In the genomic region with DNA sequence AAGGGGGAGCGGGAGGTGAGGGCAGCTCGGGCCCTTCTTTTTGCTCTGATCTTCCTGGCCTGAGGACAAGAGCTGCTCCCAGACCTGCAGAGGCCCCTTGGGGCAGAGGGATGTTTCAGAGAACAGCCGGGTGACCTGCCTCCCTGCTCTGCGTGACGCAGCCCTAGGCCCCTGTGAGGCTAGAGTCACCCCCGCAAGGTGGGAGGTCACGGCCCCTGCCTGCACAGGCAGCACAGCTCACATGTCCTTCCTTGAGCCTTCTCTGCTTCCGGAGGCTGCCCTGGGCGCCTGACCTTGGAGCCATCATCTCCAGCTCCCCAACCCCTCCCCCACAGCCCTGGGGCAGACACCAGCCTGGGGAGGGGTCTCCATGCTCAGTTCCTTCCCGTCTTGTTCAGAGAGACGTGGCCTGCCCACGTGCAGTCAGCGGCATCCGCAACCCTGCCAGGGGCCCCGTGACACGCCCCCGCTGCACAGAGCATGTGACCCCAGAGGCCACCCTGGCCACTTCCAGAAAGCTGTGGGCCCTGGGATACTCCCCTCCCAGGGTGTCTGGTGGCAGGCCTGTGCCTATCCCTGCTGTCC, we compare ENCODE assay signal across 1 cellular context.
TF ChIP-seq lines count a peak whose summit lies in the region.

TSS of gene BIRC7 (plus strand) at position 507 of the 585 bp plus-strand sequence. CDS start 192 bp downstream, outside the sequence.

TF ChIP-seq in HepG2, 621 proteins besides CTCF, POLR2A, EP300 and RAD21 (continued from another document and continues in another):
- TF ChIP-seq ARID5B (CRISPR knock-in tag; IDR thresholded peaks at IDR 0.05) = peak; percentile 55
- TF ChIP-seq GABPA (IDR thresholded peaks at IDR 0.05; ENCODE audit: low read depth, low read length) = no peak
- TF ChIP-seq GABPA (CRISPR knock-in tag; IDR thresholded peaks at IDR 0.05; ENCODE audit: low read depth) = 0 out of 2 replicates have a peak, but pooled peaks have one; percentile 5
- 0 out of 2 replicates have a peak, but pooled peaks have one; percentile 20 for TF ChIP-seq BORCS8-MEF2B (CRISPR knock-in tag; IDR thresholded peaks at IDR 0.05)
- TF ChIP-seq, protein P1, sequence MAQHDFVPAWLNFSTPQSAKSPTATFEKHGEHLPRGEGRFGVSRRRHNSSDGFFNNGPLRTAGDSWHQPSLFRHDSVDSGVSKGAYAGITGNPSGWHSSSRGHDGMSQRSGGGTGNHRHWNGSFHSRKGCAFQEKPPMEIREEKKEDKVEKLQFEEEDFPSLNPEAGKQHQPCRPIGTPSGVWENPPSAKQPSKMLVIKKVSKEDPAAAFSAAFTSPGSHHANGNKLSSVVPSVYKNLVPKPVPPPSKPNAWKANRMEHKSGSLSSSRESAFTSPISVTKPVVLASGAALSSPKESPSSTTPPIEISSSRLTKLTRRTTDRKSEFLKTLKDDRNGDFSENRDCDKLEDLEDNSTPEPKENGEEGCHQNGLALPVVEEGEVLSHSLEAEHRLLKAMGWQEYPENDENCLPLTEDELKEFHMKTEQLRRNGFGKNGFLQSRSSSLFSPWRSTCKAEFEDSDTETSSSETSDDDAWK (CRISPR knock-in tag; IDR thresholded peaks at IDR 0.05) = no peak
- peak; percentile 84 for TF ChIP-seq SAP130 (CRISPR knock-in tag; IDR thresholded peaks at IDR 0.05; ENCODE audit: low read depth)
- TF ChIP-seq ZSCAN21 (CRISPR knock-in tag; IDR thresholded peaks at IDR 0.05; ENCODE audit: borderline replicate concordance) = 0 out of 2 replicates have a peak, but pooled peaks have one; percentile 49
- no peak for TF ChIP-seq NCOA2 (CRISPR knock-in tag; IDR thresholded peaks at IDR 0.05)
- peak; percentile 29; the same call in 1 of the 2 replicates for TF ChIP-seq RXRA (CRISPR knock-in tag; IDR thresholded peaks at IDR 0.05)
- 0 out of 2 replicates have a peak, but pooled peaks have one; percentile 59 for TF ChIP-seq HIVEP1 (CRISPR knock-in tag; IDR thresholded peaks at IDR 0.05)
- TF ChIP-seq HOXA3 (CRISPR knock-in tag; IDR thresholded peaks at IDR 0.05) = peak; percentile 15; the same call in 1 of the 2 replicates
- TF ChIP-seq ZFX (CRISPR knock-in tag; IDR thresholded peaks at IDR 0.05; ENCODE audit: low read depth) = peak; percentile 52
- TF ChIP-seq TBX2 (CRISPR knock-in tag; IDR thresholded peaks at IDR 0.05; ENCODE audit: borderline replicate concordance) = peak; percentile 67
- peak; percentile 98 for TF ChIP-seq ARNTL (CRISPR knock-in tag; IDR thresholded peaks at IDR 0.05)
- TF ChIP-seq MEIS2 (CRISPR knock-in tag; IDR thresholded peaks at IDR 0.05) = no peak; the same call in 1 of the 2 replicates
- TF ChIP-seq YEATS4 (CRISPR knock-in tag; IDR thresholded peaks at IDR 0.05; ENCODE audit: borderline replicate concordance) = 0 out of 2 replicates have a peak, but pooled peaks have one; percentile 26
- TF ChIP-seq ZNF253 (CRISPR knock-in tag; IDR thresholded peaks at IDR 0.05; ENCODE audit: borderline replicate concordance) = 0 out of 2 replicates have a peak, but pooled peaks have one; percentile 15
- peak; percentile 64; the same call in 1 of the 2 replicates for TF ChIP-seq AHR (CRISPR knock-in tag; IDR thresholded peaks at IDR 0.05)
- no peak; the same call in 1 of the 2 replicates for TF ChIP-seq HOXD1 (CRISPR knock-in tag; IDR thresholded peaks at IDR 0.05)
- no peak for TF ChIP-seq DR1 (CRISPR knock-in tag; IDR thresholded peaks at IDR 0.05)
- TF ChIP-seq MXD1 (CRISPR knock-in tag; IDR thresholded peaks at IDR 0.05) = peak; percentile 87; the same call in 1 of the 2 replicates
- TF ChIP-seq SRSF9 (IDR thresholded peaks at IDR 0.05; ENCODE audit: borderline replicate concordance, insufficient read depth, low read depth, low read length, poor library complexity, severe bottlenecking) = no peak
- TF ChIP-seq PPARG (CRISPR knock-in tag; conservative IDR thresholded peaks at IDR 0.05) = peak; percentile 22; the same call in 1 of the 2 replicates
- TF ChIP-seq ZNF577 (CRISPR knock-in tag; IDR thresholded peaks at IDR 0.05; ENCODE audit: borderline replicate concordance, low read depth) = no peak
- TF ChIP-seq PITX1 (CRISPR knock-in tag; IDR thresholded peaks at IDR 0.05) = 0 out of 2 replicates have a peak, but pooled peaks have one; percentile 6
- peak; percentile 71 for TF ChIP-seq BHLHE40 (IDR thresholded peaks at IDR 0.05; ENCODE audit: low read length)
- TF ChIP-seq RARA (CRISPR knock-in tag; IDR thresholded peaks at IDR 0.05) = peak; percentile 61
- TF ChIP-seq TEAD3 (CRISPR knock-in tag; optimal IDR thresholded peaks at IDR 0.05; ENCODE audit: borderline replicate concordance) = no peak
- TF ChIP-seq ZBTB21 (CRISPR knock-in tag; IDR thresholded peaks at IDR 0.05) = 0 out of 2 replicates have a peak, but pooled peaks have one; percentile 13
- peak; percentile 52; the same call in 1 of the 2 replicates for TF ChIP-seq IKZF5 (CRISPR knock-in tag; IDR thresholded peaks at IDR 0.05)
- TF ChIP-seq, protein P2, sequence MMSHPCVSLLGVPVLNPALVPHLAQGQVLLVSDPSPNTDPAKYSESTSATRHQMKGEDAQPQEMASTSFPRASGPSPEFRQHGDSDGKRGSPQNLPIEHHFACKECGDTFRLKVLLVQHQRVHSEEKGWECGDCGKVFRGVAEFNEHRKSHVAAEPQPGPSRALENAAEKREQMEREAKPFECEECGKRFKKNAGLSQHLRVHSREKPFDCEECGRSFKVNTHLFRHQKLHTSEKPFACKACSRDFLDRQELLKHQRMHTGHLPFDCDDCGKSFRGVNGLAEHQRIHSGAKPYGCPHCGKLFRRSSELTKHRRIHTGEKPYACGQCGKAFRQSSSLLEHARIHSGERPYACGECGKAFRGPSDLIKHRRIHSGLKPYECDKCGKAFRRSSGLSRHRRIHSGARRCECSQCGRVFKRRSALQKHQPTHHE (CRISPR knock-in tag; IDR thresholded peaks at IDR 0.05; ENCODE audit: borderline replicate concordance) = 0 out of 2 replicates have a peak, but pooled peaks have one; percentile 70
- no peak for TF ChIP-seq LCORL (IDR thresholded peaks at IDR 0.05)
- TF ChIP-seq LCORL (CRISPR knock-in tag; IDR thresholded peaks at IDR 0.05) = 0 out of 2 replicates have a peak, but pooled peaks have one; percentile 50
- TF ChIP-seq, protein P3, sequence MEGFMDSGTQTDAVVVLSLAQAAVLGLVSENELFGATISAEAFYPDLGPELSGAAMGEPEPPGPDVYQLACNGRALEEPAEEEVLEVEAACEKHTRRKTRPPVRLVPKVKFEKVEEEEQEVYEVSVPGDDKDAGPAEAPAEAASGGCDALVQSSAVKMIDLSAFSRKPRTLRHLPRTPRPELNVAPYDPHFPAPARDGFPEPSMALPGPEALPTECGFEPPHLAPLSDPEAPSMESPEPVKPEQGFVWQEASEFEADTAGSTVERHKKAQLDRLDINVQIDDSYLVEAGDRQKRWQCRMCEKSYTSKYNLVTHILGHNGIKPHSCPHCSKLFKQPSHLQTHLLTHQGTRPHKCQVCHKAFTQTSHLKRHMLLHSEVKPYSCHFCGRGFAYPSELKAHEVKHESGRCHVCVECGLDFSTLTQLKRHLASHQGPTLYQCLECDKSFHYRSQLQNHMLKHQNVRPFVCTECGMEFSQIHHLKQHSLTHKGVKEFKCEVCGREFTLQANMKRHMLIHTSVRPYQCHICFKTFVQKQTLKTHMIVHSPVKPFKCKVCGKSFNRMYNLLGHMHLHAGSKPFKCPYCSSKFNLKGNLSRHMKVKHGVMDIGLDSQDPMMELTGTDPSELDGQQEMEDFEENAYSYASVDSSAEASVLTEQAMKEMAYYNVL (CRISPR knock-in tag; IDR thresholded peaks at IDR 0.05; ENCODE audit: borderline replicate concordance) = peak; percentile 70
- TF ChIP-seq, protein P4, sequence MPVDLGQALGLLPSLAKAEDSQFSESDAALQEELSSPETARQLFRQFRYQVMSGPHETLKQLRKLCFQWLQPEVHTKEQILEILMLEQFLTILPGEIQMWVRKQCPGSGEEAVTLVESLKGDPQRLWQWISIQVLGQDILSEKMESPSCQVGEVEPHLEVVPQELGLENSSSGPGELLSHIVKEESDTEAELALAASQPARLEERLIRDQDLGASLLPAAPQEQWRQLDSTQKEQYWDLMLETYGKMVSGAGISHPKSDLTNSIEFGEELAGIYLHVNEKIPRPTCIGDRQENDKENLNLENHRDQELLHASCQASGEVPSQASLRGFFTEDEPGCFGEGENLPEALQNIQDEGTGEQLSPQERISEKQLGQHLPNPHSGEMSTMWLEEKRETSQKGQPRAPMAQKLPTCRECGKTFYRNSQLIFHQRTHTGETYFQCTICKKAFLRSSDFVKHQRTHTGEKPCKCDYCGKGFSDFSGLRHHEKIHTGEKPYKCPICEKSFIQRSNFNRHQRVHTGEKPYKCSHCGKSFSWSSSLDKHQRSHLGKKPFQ (CRISPR knock-in tag; IDR thresholded peaks at IDR 0.05; ENCODE audit: insufficient replicate concordance) = peak; percentile 39
- TF ChIP-seq CHD2 (IDR thresholded peaks at IDR 0.05; ENCODE audit: low read depth, low read length) = peak; percentile 36; the same call in 1 of the 2 replicates
- no peak for TF ChIP-seq ZNF800 (CRISPR knock-in tag; IDR thresholded peaks at IDR 0.05)
- no peak for TF ChIP-seq ZNF615 (CRISPR knock-in tag; IDR thresholded peaks at IDR 0.05; ENCODE audit: borderline replicate concordance)
- TF ChIP-seq, protein P5, sequence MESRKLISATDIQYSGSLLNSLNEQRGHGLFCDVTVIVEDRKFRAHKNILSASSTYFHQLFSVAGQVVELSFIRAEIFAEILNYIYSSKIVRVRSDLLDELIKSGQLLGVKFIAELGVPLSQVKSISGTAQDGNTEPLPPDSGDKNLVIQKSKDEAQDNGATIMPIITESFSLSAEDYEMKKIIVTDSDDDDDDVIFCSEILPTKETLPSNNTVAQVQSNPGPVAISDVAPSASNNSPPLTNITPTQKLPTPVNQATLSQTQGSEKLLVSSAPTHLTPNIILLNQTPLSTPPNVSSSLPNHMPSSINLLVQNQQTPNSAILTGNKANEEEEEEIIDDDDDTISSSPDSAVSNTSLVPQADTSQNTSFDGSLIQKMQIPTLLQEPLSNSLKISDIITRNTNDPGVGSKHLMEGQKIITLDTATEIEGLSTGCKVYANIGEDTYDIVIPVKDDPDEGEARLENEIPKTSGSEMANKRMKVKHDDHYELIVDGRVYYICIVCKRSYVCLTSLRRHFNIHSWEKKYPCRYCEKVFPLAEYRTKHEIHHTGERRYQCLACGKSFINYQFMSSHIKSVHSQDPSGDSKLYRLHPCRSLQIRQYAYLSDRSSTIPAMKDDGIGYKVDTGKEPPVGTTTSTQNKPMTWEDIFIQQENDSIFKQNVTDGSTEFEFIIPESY (CRISPR knock-in tag; IDR thresholded peaks at IDR 0.05) = peak; percentile 17; the same call in 1 of the 2 replicates
- no peak for TF ChIP-seq ZSCAN25 (CRISPR knock-in tag; IDR thresholded peaks at IDR 0.05)
- 0 out of 2 replicates have a peak, but pooled peaks have one; percentile 57 for TF ChIP-seq ZNF333 (CRISPR knock-in tag; IDR thresholded peaks at IDR 0.05; ENCODE audit: borderline replicate concordance)
- 0 out of 2 replicates have a peak, but pooled peaks have one; percentile 57 for TF ChIP-seq FOXC1 (CRISPR knock-in tag; IDR thresholded peaks at IDR 0.05; ENCODE audit: borderline replicate concordance)
